ENCODE assay signal across 11 cellular contexts in the genomic region with DNA sequence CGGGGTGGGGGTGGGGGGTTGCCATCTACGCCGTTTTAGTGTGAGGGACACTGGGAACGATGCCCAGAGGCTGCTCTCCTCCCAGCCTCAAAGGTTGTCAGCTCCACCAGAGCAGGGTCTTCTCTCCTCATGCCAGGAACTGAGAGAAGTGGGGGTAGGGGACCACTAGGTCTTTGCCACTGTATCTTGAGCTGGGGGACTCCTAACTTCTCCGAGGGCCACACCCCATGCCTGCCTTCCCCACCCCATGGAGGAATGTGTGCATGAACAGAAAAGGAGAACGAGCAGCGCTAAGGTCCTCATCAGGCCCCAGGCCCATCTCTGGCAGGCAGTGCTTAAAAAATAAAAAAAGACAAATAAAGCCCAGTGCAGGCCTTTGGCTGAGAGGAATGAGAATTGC. TPM values are rescaled to one million over a fixed set of nuclear protein-coding genes. Genes with fewer than 3 reads are reported as not detected.
DNase-seq lines count a peak whose midpoint lies in the region; ATAC-seq and TF ChIP-seq lines count a peak whose summit lies in the region.
"Had no signal": no experiment of that assay in that cellular context is flagged by ENCODE, and none has a peak within 500 bp of the region (broad histone marks: within the 10 kb centered on the region; RNA-seq: fewer than 3 reads in every experiment).

No MANE protein-coding gene starts in this region.

- no peaks in the 10 kb centered on the region for H3K27me3 Mint-ChIP-seq in activated CD8-positive, alpha-beta memory T cell treated with anti-CD3 and anti-CD28 coated beads, Interleukin-2, amount 10 ng/mL, durations not matched to agents 7 days and 5 days
- H3K27me3 Mint-ChIP-seq in activated naive CD8-positive, alpha-beta T cell treated with anti-CD3 and anti-CD28 coated beads for 36 hours: no peaks in the 10 kb centered on the region

- ATAC-seq in activated CD8-positive, alpha-beta memory T cell treated with anti-CD3 and anti-CD28 coated beads, Interleukin-2, amount 10 ng/mL, durations not matched to agents 7 days and 5 days: no peak
- no peak for ATAC-seq in left lung
- ATAC-seq in GM21526 (IDR thresholded peaks at IDR 0.05; ENCODE audit: low FRiP score, unreplicated experiment): no peak

- CTCF ChIA-PET in activated CD8-positive, alpha-beta memory T cell treated with anti-CD3 and anti-CD28 coated beads, Interleukin-2, amount 10 ng/mL, durations not matched to agents 7 days and 5 days (lab: Charles Lee): interaction anchor here (1.4 kb wide), 1 partner anchor 39 kb away, joined by 3 read pairs; no protein-coding TSS in a partner anchor

- H3K4me1 ChIP-seq in left lung (peaks cover 30 to 78% of the 10 kb centered on the region in 2 donors), subcutaneous abdominal adipose tissue (ENCODE audit: control insufficient read depth in 5 of 5, insufficient read depth in 5 of 5, low read length in 5 of 5) (peaks cover 20 to 75% (median 63%) of the 10 kb centered on the region in 5 donors)

- peak overlapping the region; percentile 13 for H3K27ac Mint-ChIP-seq in activated CD8-positive, alpha-beta memory T cell treated with anti-CD3 and anti-CD28 coated beads, Interleukin-2, amount 10 ng/mL, durations not matched to agents 7 days and 5 days
- peak overlapping the region; percentile 23 for H3K27ac Mint-ChIP-seq in activated naive CD8-positive, alpha-beta T cell treated with anti-CD3 and anti-CD28 coated beads for 36 hours

- TF ChIP-seq CTCF in left lung (IDR thresholded peaks at IDR 0.05): no peak

- H3K4me1 Mint-ChIP-seq in activated CD8-positive, alpha-beta memory T cell treated with anti-CD3 and anti-CD28 coated beads, Interleukin-2, amount 10 ng/mL, durations not matched to agents 7 days and 5 days: peaks cover 70% of the 10 kb centered on the region
- H3K4me1 Mint-ChIP-seq in activated naive CD8-positive, alpha-beta T cell treated with anti-CD3 and anti-CD28 coated beads for 36 hours: peaks cover 62% of the 10 kb centered on the region

- intact Hi-C loops in left lung (cut with DNase I): loop anchor here in 1 of 2 donors (10.0 kb wide), 1 partner anchor 108 kb away; a partner anchor contains a TSS

- no peak overlapping the region for H3K4me3 Mint-ChIP-seq in activated CD8-positive, alpha-beta memory T cell treated with anti-CD3 and anti-CD28 coated beads, Interleukin-2, amount 10 ng/mL, durations not matched to agents 7 days and 5 days
- H3K4me3 Mint-ChIP-seq in activated naive CD8-positive, alpha-beta T cell treated with anti-CD3 and anti-CD28 coated beads for 36 hours: no peak overlapping the region

- H3K9me3 ChIP-seq in left lung (no peaks in the 10 kb centered on the region), subcutaneous abdominal adipose tissue (ENCODE audit: control insufficient read depth in 5 of 5, low read length in 5 of 5) (no peaks in the 10 kb centered on the region)

- no peak for DNase-seq in activated CD8-positive, alpha-beta memory T cell treated with anti-CD3 and anti-CD28 coated beads, Interleukin-2, amount 10 ng/mL, durations not matched to agents 7 days and 5 days
- no peak for DNase-seq in activated CD8-positive, alpha-beta memory T cell treated with anti-CD3 and anti-CD28 coated beads, Interleukin-2, amount 50 U/mL, for 4 hours
- no peak for DNase-seq in activated naive CD8-positive, alpha-beta T cell treated with anti-CD3 and anti-CD28 coated beads for 36 hours
- no peak for DNase-seq in left lung
- DNase-seq in iPS-NIHi11 (ENCODE audit: low spot score): no peak
- DNase-seq in NCI-H2196 (lab: John Stamatoyannopoulos, UW; ENCODE audit: unreplicated experiment): no peak
- DNase-seq: NCI-H1930, occipital lobe, SW 1271 had no signal

- H3K27ac ChIP-seq in left lung (peak overlapping the region; percentile 81 to 88), subcutaneous abdominal adipose tissue (ENCODE audit: low read depth, low read length) (peak overlapping the region; percentile 35)

- no peaks in the 10 kb centered on the region for H3K9me3 Mint-ChIP-seq in activated CD8-positive, alpha-beta memory T cell treated with anti-CD3 and anti-CD28 coated beads, Interleukin-2, amount 10 ng/mL, durations not matched to agents 7 days and 5 days (ENCODE audit: low read depth)
- H3K9me3 Mint-ChIP-seq in activated naive CD8-positive, alpha-beta T cell treated with anti-CD3 and anti-CD28 coated beads for 36 hours: no peaks in the 10 kb centered on the region

- peaks cover 11% of the 10 kb centered on the region for H3K36me3 Mint-ChIP-seq in activated CD8-positive, alpha-beta memory T cell treated with anti-CD3 and anti-CD28 coated beads, Interleukin-2, amount 10 ng/mL, durations not matched to agents 7 days and 5 days
- H3K36me3 Mint-ChIP-seq in activated naive CD8-positive, alpha-beta T cell treated with anti-CD3 and anti-CD28 coated beads for 36 hours: peaks cover 7% of the 10 kb centered on the region

- H3K4me3 ChIP-seq in left lung (no peak overlapping the region), subcutaneous abdominal adipose tissue (ENCODE audit: low read depth in 1 of 5, low read length in 5 of 5) (no peak overlapping the region)

- H3K9ac ChIP-seq in subcutaneous abdominal adipose tissue (ENCODE audit: low read length in 5 of 5): peak overlapping the region in 2 of 5 donors; percentile 73 to 80

- H3K27me3 ChIP-seq in left lung (no peaks in the 10 kb centered on the region), subcutaneous abdominal adipose tissue (ENCODE audit: control insufficient read depth in 5 of 5, insufficient read depth in 4 of 5, low read length in 5 of 5) (no peaks in the 10 kb centered on the region)

- H3K36me3 ChIP-seq in left lung: peaks cover 0 to 18% of the 10 kb centered on the region in 2 donors
- H3K36me3 ChIP-seq in subcutaneous abdominal adipose tissue (ENCODE audit: control insufficient read depth in 5 of 5, insufficient read depth in 5 of 5, low read length in 5 of 5): peaks cover 0 to 21% (median 16%) of the 10 kb centered on the region in 5 donors

RNA-seq across cellular contexts. Expression of a gene that starts 1.4 kb away (rescaled TPM):
- 10 to 100 TPM; 52.6 to 61.5 TPM for total RNA-seq in activated CD8-positive, alpha-beta memory T cell treated with anti-CD3 and anti-CD28 coated beads, Interleukin-2, amount 10 ng/mL, durations not matched to agents 7 days and 5 days
- 10 to 100 TPM; 12.2 to 13.2 TPM for total RNA-seq in activated naive CD8-positive, alpha-beta T cell treated with anti-CD3 and anti-CD28 coated beads for 36 hours
- 10 to 100 TPM; 32.6 to 83.5 TPM for total RNA-seq in left lung

RNA-seq across cellular contexts. Expression of a gene that starts 4.3 kb away (rescaled TPM):
- total RNA-seq in activated CD8-positive, alpha-beta memory T cell treated with anti-CD3 and anti-CD28 coated beads, Interleukin-2, amount 10 ng/mL, durations not matched to agents 7 days and 5 days: 10 to 100 TPM; 44.0 to 47.9 TPM
- total RNA-seq in activated naive CD8-positive, alpha-beta T cell treated with anti-CD3 and anti-CD28 coated beads for 36 hours: 10 to 100 TPM; 24.2 to 25.1 TPM
- 10 to 100 TPM; 26.6 to 30.9 TPM for total RNA-seq in left lung

RNA-seq across cellular contexts. Expression of a gene that starts 13.3 kb away (rescaled TPM):
- total RNA-seq in activated CD8-positive, alpha-beta memory T cell treated with anti-CD3 and anti-CD28 coated beads, Interleukin-2, amount 10 ng/mL, durations not matched to agents 7 days and 5 days: 10 to 100 TPM; 48.0 to 57.4 TPM
- total RNA-seq in activated naive CD8-positive, alpha-beta T cell treated with anti-CD3 and anti-CD28 coated beads for 36 hours: 10 to 100 TPM; 34.7 to 38.4 TPM
- total RNA-seq in left lung: 100 to 1,000 TPM; 134 to 144 TPM

RNA-seq across cellular contexts. Expression of a gene that starts 17.2 kb away (rescaled TPM):
- total RNA-seq in activated CD8-positive, alpha-beta memory T cell treated with anti-CD3 and anti-CD28 coated beads, Interleukin-2, amount 10 ng/mL, durations not matched to agents 7 days and 5 days: 100 to 1,000 TPM; 149 to 155 TPM
- 100 to 1,000 TPM; 156 TPM for total RNA-seq in activated naive CD8-positive, alpha-beta T cell treated with anti-CD3 and anti-CD28 coated beads for 36 hours
- total RNA-seq in left lung: 10 to 100 TPM; 29.7 to 40.8 TPM

RNA-seq across cellular contexts. Expression of a gene that starts 20.7 kb away (rescaled TPM):
- total RNA-seq in activated CD8-positive, alpha-beta memory T cell treated with anti-CD3 and anti-CD28 coated beads, Interleukin-2, amount 10 ng/mL, durations not matched to agents 7 days and 5 days: 10 to 100 TPM; 43.6 to 46.8 TPM
- total RNA-seq in activated naive CD8-positive, alpha-beta T cell treated with anti-CD3 and anti-CD28 coated beads for 36 hours: 10 to 100 TPM; 29.8 to 32.8 TPM
- 10 to 100 TPM; 39.6 to 44.3 TPM for total RNA-seq in left lung
